2 cellular contexts compared by ENCODE assay signal in genomic region chr4:2042947-2043395, GRCh38.
TF ChIP-seq lines count a peak whose summit lies in the region.

No MANE protein-coding gene starts in this region.

TF ChIP-seq in IMR-90, 13 proteins besides CTCF, POLR2A, EP300 and RAD21 (continued from another document):
- TF ChIP-seq RFX5 (IDR thresholded peaks at IDR 0.05; ENCODE audit: low read depth, low read length) = no peak
- TF ChIP-seq MAZ (IDR thresholded peaks at IDR 0.05; ENCODE audit: borderline replicate concordance, low read depth, low read length) = no peak
- no peak for TF ChIP-seq RCOR1 (IDR thresholded peaks at IDR 0.05; ENCODE audit: insufficient replicate concordance, low read length)

TF ChIP-seq in neural cell, 6 proteins besides CTCF, POLR2A, EP300 and RAD21 (continued from another document):
- TF ChIP-seq REST (IDR thresholded peaks at IDR 0.05; ENCODE audit: borderline replicate concordance) = no peak
